17 cellular contexts compared by ENCODE assay signal in genomic region chr2:118148133-118148532, GRCh38. TPM values are rescaled to one million over a fixed set of nuclear protein-coding genes. Genes with fewer than 3 reads are reported as not detected.
DNase-seq lines count a peak whose midpoint lies in the region; ATAC-seq, FAIRE-seq and TF ChIP-seq lines count a peak whose summit lies in the region.
"Had no signal": no experiment of that assay in that cellular context is flagged by ENCODE, and none has a peak within 500 bp of the region (broad histone marks: within the 10 kb centered on the region; RNA-seq: fewer than 3 reads in every experiment).

No MANE protein-coding gene starts in this region.

- no peaks in the 10 kb centered on the region for H3K36me3 ChIP-seq in kidney (ENCODE audit: control insufficient read depth in 1 of 2, insufficient read depth in 2 of 2, low read length in 2 of 2)

- H3K9me3 ChIP-seq in kidney (ENCODE audit: control insufficient read depth in 1 of 2, low read length in 2 of 2), result no peaks in the 10 kb centered on the region

- no peak overlapping the region for H3K4me3 ChIP-seq in kidney (ENCODE audit: low read length in 2 of 2)
- H3K4me3 ChIP-seq: K562, smooth muscle cell had no signal

- intact Hi-C loops in kidney (cut with DNase I), result no loop called here

- H3K4me1 ChIP-seq in kidney (ENCODE audit: control insufficient read depth in 1 of 2, insufficient read depth in 1 of 2, low read depth in 1 of 2, low read length in 2 of 2), result no peaks in the 10 kb centered on the region

- no peak overlapping the region for H3K9ac ChIP-seq in kidney (ENCODE audit: low read length in 2 of 2)

- H3K27ac ChIP-seq in kidney (ENCODE audit: low read depth in 2 of 2, low read length in 2 of 2), result no peak overlapping the region
- H3K27ac ChIP-seq: 22Rv1 had no signal

- no peak for FAIRE-seq in kidney (lab: Jason Lieb, UNC)
- FAIRE-seq: endothelial cell of umbilical vein, GM12892, islet of Langerhans, K562 had no signal

- no peak for TF ChIP-seq CTCF in kidney (IDR thresholded peaks at IDR 0.05; ENCODE audit: borderline replicate concordance, extremely low read depth, insufficient read depth)

- DNase-seq in NCI-H446 treated with DMSO at 0.1 percent for 48 hours (lab: John Stamatoyannopoulos, UW) (peak; percentile 42), NCI-H446 (lab: John Stamatoyannopoulos, UW) (no peak), fibroblast of gingiva (ENCODE audit: low read depth) (peak; percentile 18), SKM-1 treated with dmso at 0.1 percent for 144 hours (lab: John Stamatoyannopoulos, UW; ENCODE audit: unreplicated experiment) (no peak), kidney (no peak)
- DNase-seq: activated CD8-positive, alpha-beta memory T cell treated with anti-CD3 and anti-CD28 coated beads, Interleukin-2, amount 50 U/mL, for 4 hours; cerebellar nuclear complex; NCI-H1417 had no signal

- peak; percentile 70 for ATAC-seq in GM21529 (IDR thresholded peaks at IDR 0.05; ENCODE audit: unreplicated experiment)
- ATAC-seq in HG03045 (IDR thresholded peaks at IDR 0.05; ENCODE audit: unreplicated experiment), result peak; percentile 60
- no peak for ATAC-seq in HG03521 (IDR thresholded peaks at IDR 0.05; ENCODE audit: unreplicated experiment)
- ATAC-seq: K562 had no signal

RNA-seq across cellular contexts. Expression of gene INSIG2, which starts 59.9 kb away (rescaled TPM):
- total RNA-seq in kidney, result 29.0 TPM
- 18.4 TPM for polyA plus RNA-seq in kidney (ENCODE audit: insufficient read depth, low read depth, low replicate concordance)

Comparison
In these comparisons a context has a peak if more than half of its experiments do, and no peak if none do; other contexts are left out.
1. DNase-seq: peak in NCI-H446 treated with DMSO at 0.1 percent for 48 hours (single experiment) and fibroblast of gingiva (single experiment); none in NCI-H446 (0 of 2), SKM-1 treated with dmso at 0.1 percent for 144 hours (single experiment) and kidney (single experiment).